In genomic region chr1:37515185-37516034, GRCh38 we compare ENCODE assay signal across 2 cellular contexts.
TF ChIP-seq lines count a peak whose summit lies in the region.

No MANE protein-coding gene starts in this region.

TF ChIP-seq in SK-N-SH, 30 proteins besides CTCF, POLR2A, EP300 and RAD21:
- TF ChIP-seq FOXM1 (IDR thresholded peaks at IDR 0.05; ENCODE audit: low read depth): no peak

TF ChIP-seq in SK-N-SH treated with all-trans-retinoic acid at 6 μM for 48 hours, 23 proteins besides CTCF, POLR2A, EP300 and RAD21:
- no peak for TF ChIP-seq GLIS3 (CRISPR knock-in tag; IDR thresholded peaks at IDR 0.05)
- no peak for TF ChIP-seq ESRRG (CRISPR knock-in tag; IDR thresholded peaks at IDR 0.05)
- TF ChIP-seq TCF4 (CRISPR knock-in tag; IDR thresholded peaks at IDR 0.05; ENCODE audit: borderline replicate concordance): no peak
- no peak for TF ChIP-seq SNAI2 (CRISPR knock-in tag; IDR thresholded peaks at IDR 0.05)
- TF ChIP-seq ZFP3 (CRISPR knock-in tag; IDR thresholded peaks at IDR 0.05): no peak
- no peak for TF ChIP-seq ZNF565 (CRISPR knock-in tag; conservative IDR thresholded peaks at IDR 0.05; ENCODE audit: low read depth)
- TF ChIP-seq RARB (CRISPR knock-in tag; IDR thresholded peaks at IDR 0.05): no peak
- TF ChIP-seq CSDC2 (CRISPR knock-in tag; IDR thresholded peaks at IDR 0.05): no peak
- no peak for TF ChIP-seq ZC3H10 (CRISPR knock-in tag; IDR thresholded peaks at IDR 0.05)
- no peak for TF ChIP-seq ISL1 (CRISPR knock-in tag; IDR thresholded peaks at IDR 0.05)
- TF ChIP-seq ZNF8 (CRISPR knock-in tag; IDR thresholded peaks at IDR 0.05): no peak
